In genomic region chr19:34253711-34254551, GRCh38 we compare ENCODE assay signal across 1 cellular context.
TF ChIP-seq lines count a peak whose summit lies in the region.

No MANE protein-coding gene starts in this region.

TF ChIP-seq in HepG2, 621 proteins besides CTCF, POLR2A, EP300 and RAD21 (continued from another document):
- TF ChIP-seq TFDP1 (CRISPR knock-in tag; IDR thresholded peaks at IDR 0.05; ENCODE audit: borderline replicate concordance) = 0 out of 2 replicates have a peak, but pooled peaks have one; percentile 35
- TF ChIP-seq ZNF878 (CRISPR knock-in tag; IDR thresholded peaks at IDR 0.05) = no peak
- TF ChIP-seq ZBTB42 (CRISPR knock-in tag; IDR thresholded peaks at IDR 0.05) = 0 out of 2 replicates have a peak, but pooled peaks have one; percentile 47
- no peak for TF ChIP-seq MXD4 (CRISPR knock-in tag; IDR thresholded peaks at IDR 0.05)
- no peak for TF ChIP-seq ZNF549 (CRISPR knock-in tag; IDR thresholded peaks at IDR 0.05)
- no peak for TF ChIP-seq TEAD2 (CRISPR knock-in tag; IDR thresholded peaks at IDR 0.05)
- TF ChIP-seq SOX13 (IDR thresholded peaks at IDR 0.05) = no peak
- TF ChIP-seq SOX13 (CRISPR knock-in tag; conservative IDR thresholded peaks at IDR 0.05 in 1 of 2, IDR thresholded peaks at IDR 0.05 in 1 of 2) = peak in 1 of 2 experiments; percentile 37; a peak in 1 of 4 replicates
- TF ChIP-seq RBFOX2 (IDR thresholded peaks at IDR 0.05; ENCODE audit: low read depth, low read length) = peak; percentile 87
- no peak; the same call in 1 of the 2 replicates for TF ChIP-seq MXD3 (CRISPR knock-in tag; IDR thresholded peaks at IDR 0.05)
- TF ChIP-seq ZNF18 (CRISPR knock-in tag; IDR thresholded peaks at IDR 0.05; ENCODE audit: insufficient replicate concordance) = no peak
